9 cellular contexts compared by ENCODE assay signal in genomic region chr1:209860293-209860881, GRCh38. TPM values are rescaled to one million over a fixed set of nuclear protein-coding genes. Genes with fewer than 3 reads are reported as not detected.
DNase-seq lines count a peak whose midpoint lies in the region; ATAC-seq and TF ChIP-seq lines count a peak whose summit lies in the region.
"Had no signal": no experiment of that assay in that cellular context is flagged by ENCODE, and none has a peak within 500 bp of the region (broad histone marks: within the 10 kb centered on the region; RNA-seq: fewer than 3 reads in every experiment).

No MANE protein-coding gene starts in this region.

- no peaks in the 10 kb centered on the region for H3K4me1 ChIP-seq in lung (ENCODE audit: control insufficient read depth in 2 of 2, insufficient read depth in 2 of 2, low read length in 2 of 2)

- peaks cover 7% of the 10 kb centered on the region for H3K27me3 ChIP-seq in CD4-positive, alpha-beta T cell (ENCODE audit: control insufficient read depth, insufficient read depth, low read length)
- H3K27me3 ChIP-seq in lung (ENCODE audit: control insufficient read depth, insufficient read depth) = no peaks in the 10 kb centered on the region

- H3K4me3 ChIP-seq in lung = no peak overlapping the region

- POLR2A ChIA-PET in CD4-positive, alpha-beta T cell (lab: Charles Lee) = no interaction called here
- POLR2A ChIA-PET in activated CD4-positive, alpha-beta T cell treated with anti-CD3 and anti-CD28 coated beads, Interleukin-2, amount 10 ng/mL, durations not matched to agents 7 days and 5 days (lab: Charles Lee) = no interaction called here

- peaks cover 8% of the 10 kb centered on the region for H3K36me3 Mint-ChIP-seq in CD4-positive, alpha-beta T cell (ENCODE audit: low read depth)
- no peaks in the 10 kb centered on the region for H3K36me3 Mint-ChIP-seq in activated CD4-positive, alpha-beta T cell treated with anti-CD3 and anti-CD28 coated beads, Interleukin-2, amount 10 ng/mL, durations not matched to agents 7 days and 5 days (ENCODE audit: low read depth)

- WGBS in lung, 2 donors = 15 to 17% methylated on average over 7 of the region's 7 CpGs

- H3K27ac Mint-ChIP-seq in CD4-positive, alpha-beta T cell = no peak overlapping the region
- no peak overlapping the region for H3K27ac Mint-ChIP-seq in activated CD4-positive, alpha-beta T cell treated with anti-CD3 and anti-CD28 coated beads, Interleukin-2, amount 10 ng/mL, durations not matched to agents 7 days and 5 days
- H3K27ac Mint-ChIP-seq: activated naive CD8-positive, alpha-beta T cell had no signal

- no peak overlapping the region for H3K27ac ChIP-seq in CD4-positive, alpha-beta T cell (ENCODE audit: low read depth, low read length)
- no peak overlapping the region for H3K27ac ChIP-seq in lung (ENCODE audit: low read depth in 1 of 2, low read length in 1 of 2)

- CTCF ChIA-PET in CD4-positive, alpha-beta T cell (lab: Charles Lee) = interaction anchor here (0.6 to 1.5 kb wide), 8 partner anchors 10 to 43 kb away, joined by 3 to 6 read pairs (median 4); partner anchors contain the start of gene UTP25
- CTCF ChIA-PET in activated CD4-positive, alpha-beta T cell treated with anti-CD3 and anti-CD28 coated beads, Interleukin-2, amount 10 ng/mL, durations not matched to agents 7 days and 5 days (lab: Charles Lee) = interaction anchor here (0.6 to 1.6 kb wide), 4 partner anchors 16 to 514 kb away, joined by 3 to 5 read pairs (median 4); no protein-coding TSS in a partner anchor

- intact Hi-C loops in CD4-positive, alpha-beta T cell (cut with DNase I, micrococcal nuclease) = loop anchor here (1.0 to 10.0 kb wide), 5 partner anchors 129 to 544 kb away; no protein-coding TSS in a partner anchor

- no peak overlapping the region for H3K4me3 Mint-ChIP-seq in CD4-positive, alpha-beta T cell
- H3K4me3 Mint-ChIP-seq in activated CD4-positive, alpha-beta T cell treated with anti-CD3 and anti-CD28 coated beads, Interleukin-2, amount 10 ng/mL, durations not matched to agents 7 days and 5 days = no peak overlapping the region
- H3K4me3 Mint-ChIP-seq: activated naive CD8-positive, alpha-beta T cell had no signal

- DNase-seq in CD4-positive, alpha-beta T cell = peak; percentile 50 to 69 (median 58)
- DNase-seq in NCI-H526 treated with DMSO at 0.1 percent for 48 hours (lab: John Stamatoyannopoulos, UW) (peak; percentile 30), dermis blood vessel endothelial cell (peak; percentile 95), lung (ENCODE audit: low spot score) (peak; percentile 68)
- peak; percentile 79 for DNase-seq in activated CD4-positive, alpha-beta T cell treated with anti-CD3 and anti-CD28 coated beads, Interleukin-2, amount 10 ng/mL, durations not matched to agents 7 days and 5 days
- DNase-seq in stimulated activated CD8-positive, alpha-beta memory T cell treated with anti-CD3 and anti-CD28 coated beads, Interleukin-15, amount 100 ng/mL, for 24 hours (ENCODE audit: low read depth) = peak; percentile 41

- peak; percentile 97 for TF ChIP-seq CTCF in CD4-positive, alpha-beta T cell (IDR thresholded peaks at IDR 0.05)
- TF ChIP-seq CTCF in lung (IDR thresholded peaks at IDR 0.05; ENCODE audit: control extremely low read depth, extremely low read depth) = peak; percentile 68

- H3K9me3 ChIP-seq in CD4-positive, alpha-beta T cell (ENCODE audit: control insufficient read depth, low read length) = no peaks in the 10 kb centered on the region
- H3K9me3 ChIP-seq in lung (ENCODE audit: control insufficient read depth in 2 of 2, insufficient read depth in 1 of 2, low read length in 1 of 2) = no peaks in the 10 kb centered on the region

- H3K4me1 Mint-ChIP-seq in CD4-positive, alpha-beta T cell (ENCODE audit: low read depth) = no peaks in the 10 kb centered on the region
- H3K4me1 Mint-ChIP-seq in activated CD4-positive, alpha-beta T cell treated with anti-CD3 and anti-CD28 coated beads, Interleukin-2, amount 10 ng/mL, durations not matched to agents 7 days and 5 days = no peaks in the 10 kb centered on the region

- no peaks in the 10 kb centered on the region for H3K9me3 Mint-ChIP-seq in CD4-positive, alpha-beta T cell
- no peaks in the 10 kb centered on the region for H3K9me3 Mint-ChIP-seq in activated CD4-positive, alpha-beta T cell treated with anti-CD3 and anti-CD28 coated beads, Interleukin-2, amount 10 ng/mL, durations not matched to agents 7 days and 5 days

- peak; percentile 81 for ATAC-seq in CD4-positive, alpha-beta T cell (ENCODE audit: poor library complexity)
- ATAC-seq in GM19328 (IDR thresholded peaks at IDR 0.05; ENCODE audit: unreplicated experiment) (peak; percentile 87), HG03432 (IDR thresholded peaks at IDR 0.05; ENCODE audit: unreplicated experiment) (peak; percentile 91), lung (ENCODE audit: insufficient read depth, low FRiP score) (peak; percentile 55)

- no peaks in the 10 kb centered on the region for H3K36me3 ChIP-seq in lung (ENCODE audit: control insufficient read depth in 2 of 2, insufficient read depth in 2 of 2, low read length in 2 of 2)

- H3K27me3 Mint-ChIP-seq in CD4-positive, alpha-beta T cell = peaks cover 27% of the 10 kb centered on the region
- H3K27me3 Mint-ChIP-seq in activated CD4-positive, alpha-beta T cell treated with anti-CD3 and anti-CD28 coated beads, Interleukin-2, amount 10 ng/mL, durations not matched to agents 7 days and 5 days = peaks cover 8% of the 10 kb centered on the region

RNA-seq across cellular contexts. Expression of gene UTP25, which starts 32.6 kb away (rescaled TPM):
- total RNA-seq in CD4-positive, alpha-beta T cell = 1 to 10 TPM; 6.0 to 6.4 TPM
- total RNA-seq in activated CD4-positive, alpha-beta T cell treated with anti-CD3 and anti-CD28 coated beads, Interleukin-2, amount 10 ng/mL, durations not matched to agents 7 days and 5 days = 1 to 10 TPM; 8.4 to 9.5 TPM
- 6.9 and 8.2 TPM in 2 replicates for total RNA-seq in dermis blood vessel endothelial cell
- 1 to 10 TPM; 6.2 to 7.3 TPM for total RNA-seq in lung
- polyA plus RNA-seq in lung = 1 to 10 TPM; 1.8 to 3.1 TPM

RNA-seq across cellular contexts. Expression of gene IRF6, which starts 54.4 kb away (rescaled TPM):
- 1 to 10 TPM in 1 of 2 experiments, under 1 TPM in 1; 0.74 to 1.7 TPM for total RNA-seq in CD4-positive, alpha-beta T cell
- total RNA-seq in activated CD4-positive, alpha-beta T cell treated with anti-CD3 and anti-CD28 coated beads, Interleukin-2, amount 10 ng/mL, durations not matched to agents 7 days and 5 days = not detected
- total RNA-seq in dermis blood vessel endothelial cell (1.0 and 2.4 TPM in 2 replicates), lung (10 to 100 TPM; 28.3 to 29.2 TPM)
- 1 to 10 TPM; 8.7 to 9.0 TPM for polyA plus RNA-seq in lung

Comparison
In these comparisons a context has a peak if more than half of its experiments do, and no peak if none do; other contexts are left out.
1. DNase-seq: peak in every context shown above with its lines; median percentile 95 in dermis blood vessel endothelial cell; 79 in activated CD4-positive, alpha-beta T cell treated with anti-CD3 and anti-CD28 coated beads, Interleukin-2, amount 10 ng/mL, durations not matched to agents 7 days and 5 days; 68 in lung; 58 in CD4-positive, alpha-beta T cell; 41 in stimulated activated CD8-positive, alpha-beta memory T cell treated with anti-CD3 and anti-CD28 coated beads, Interleukin-15, amount 100 ng/mL, for 24 hours; 30 in NCI-H526 treated with DMSO at 0.1 percent for 48 hours.